1 cellular context compared by ENCODE assay signal in the genomic region with DNA sequence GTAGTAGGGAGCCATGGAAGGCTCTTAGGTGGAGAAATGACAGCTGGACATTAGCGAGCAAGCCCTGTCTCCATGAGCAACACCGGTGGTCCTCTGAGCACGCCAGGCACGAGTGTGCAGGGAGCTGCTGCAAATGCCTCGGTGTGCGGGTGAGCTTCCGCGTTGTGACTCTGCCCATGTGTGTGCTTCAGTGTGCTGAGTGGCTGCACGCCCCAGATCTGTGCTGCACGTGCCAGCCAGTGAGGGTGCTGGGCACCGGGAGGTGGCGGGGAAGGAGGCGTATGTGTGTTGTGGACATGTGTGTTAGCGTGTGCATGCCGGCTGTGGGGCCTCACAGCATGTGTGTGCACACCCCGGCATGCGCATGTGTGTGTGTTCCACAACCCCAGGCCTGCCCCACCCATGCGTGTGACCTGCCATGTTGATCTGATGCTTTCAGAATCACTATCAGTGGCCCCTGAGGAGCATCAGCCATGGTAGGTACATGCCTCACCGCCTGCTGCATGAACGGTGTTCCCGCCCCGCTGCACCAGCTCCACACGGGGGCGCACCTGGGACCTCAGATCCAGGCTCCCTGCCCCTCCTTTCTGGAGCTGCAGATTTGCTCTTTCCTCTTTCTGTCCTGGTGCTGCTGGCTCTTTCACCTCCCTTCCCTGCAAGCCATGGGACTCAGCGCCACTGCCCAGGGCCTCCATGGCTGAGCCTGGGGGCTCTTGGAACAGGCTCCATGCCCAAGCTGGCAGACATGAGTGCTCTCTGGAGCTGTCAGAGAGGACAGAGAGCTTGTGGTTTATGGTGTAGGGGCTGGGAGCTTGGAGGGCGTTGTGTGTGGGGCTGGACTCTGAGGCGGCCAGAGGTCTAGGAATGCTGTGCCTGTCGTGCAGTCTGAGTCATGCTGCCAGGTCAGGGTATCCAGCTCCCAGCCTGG.
TF ChIP-seq lines count a peak whose summit lies in the region.

No MANE protein-coding gene starts in this region.

TF ChIP-seq in SK-N-SH treated with all-trans-retinoic acid at 6 μM for 48 hours, 23 proteins besides CTCF, POLR2A, EP300 and RAD21 (continued from another document):
- TF ChIP-seq, protein P1, sequence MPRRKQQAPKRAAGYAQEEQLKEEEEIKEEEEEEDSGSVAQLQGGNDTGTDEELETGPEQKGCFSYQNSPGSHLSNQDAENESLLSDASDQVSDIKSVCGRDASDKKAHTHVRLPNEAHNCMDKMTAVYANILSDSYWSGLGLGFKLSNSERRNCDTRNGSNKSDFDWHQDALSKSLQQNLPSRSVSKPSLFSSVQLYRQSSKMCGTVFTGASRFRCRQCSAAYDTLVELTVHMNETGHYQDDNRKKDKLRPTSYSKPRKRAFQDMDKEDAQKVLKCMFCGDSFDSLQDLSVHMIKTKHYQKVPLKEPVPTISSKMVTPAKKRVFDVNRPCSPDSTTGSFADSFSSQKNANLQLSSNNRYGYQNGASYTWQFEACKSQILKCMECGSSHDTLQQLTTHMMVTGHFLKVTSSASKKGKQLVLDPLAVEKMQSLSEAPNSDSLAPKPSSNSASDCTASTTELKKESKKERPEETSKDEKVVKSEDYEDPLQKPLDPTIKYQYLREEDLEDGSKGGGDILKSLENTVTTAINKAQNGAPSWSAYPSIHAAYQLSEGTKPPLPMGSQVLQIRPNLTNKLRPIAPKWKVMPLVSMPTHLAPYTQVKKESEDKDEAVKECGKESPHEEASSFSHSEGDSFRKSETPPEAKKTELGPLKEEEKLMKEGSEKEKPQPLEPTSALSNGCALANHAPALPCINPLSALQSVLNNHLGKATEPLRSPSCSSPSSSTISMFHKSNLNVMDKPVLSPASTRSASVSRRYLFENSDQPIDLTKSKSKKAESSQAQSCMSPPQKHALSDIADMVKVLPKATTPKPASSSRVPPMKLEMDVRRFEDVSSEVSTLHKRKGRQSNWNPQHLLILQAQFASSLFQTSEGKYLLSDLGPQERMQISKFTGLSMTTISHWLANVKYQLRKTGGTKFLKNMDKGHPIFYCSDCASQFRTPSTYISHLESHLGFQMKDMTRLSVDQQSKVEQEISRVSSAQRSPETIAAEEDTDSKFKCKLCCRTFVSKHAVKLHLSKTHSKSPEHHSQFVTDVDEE (CRISPR knock-in tag; IDR thresholded peaks at IDR 0.05): no peak
- TF ChIP-seq ZC3H10 (CRISPR knock-in tag; IDR thresholded peaks at IDR 0.05) (no peak), ARNTL (CRISPR knock-in tag; IDR thresholded peaks at IDR 0.05; ENCODE audit: borderline replicate concordance, low read depth) (no peak), SNAI2 (CRISPR knock-in tag; IDR thresholded peaks at IDR 0.05) (no peak), ISL1 (CRISPR knock-in tag; IDR thresholded peaks at IDR 0.05) (no peak), PPARA (CRISPR knock-in tag; IDR thresholded peaks at IDR 0.05; ENCODE audit: borderline replicate concordance) (no peak)
